In the genomic region with DNA sequence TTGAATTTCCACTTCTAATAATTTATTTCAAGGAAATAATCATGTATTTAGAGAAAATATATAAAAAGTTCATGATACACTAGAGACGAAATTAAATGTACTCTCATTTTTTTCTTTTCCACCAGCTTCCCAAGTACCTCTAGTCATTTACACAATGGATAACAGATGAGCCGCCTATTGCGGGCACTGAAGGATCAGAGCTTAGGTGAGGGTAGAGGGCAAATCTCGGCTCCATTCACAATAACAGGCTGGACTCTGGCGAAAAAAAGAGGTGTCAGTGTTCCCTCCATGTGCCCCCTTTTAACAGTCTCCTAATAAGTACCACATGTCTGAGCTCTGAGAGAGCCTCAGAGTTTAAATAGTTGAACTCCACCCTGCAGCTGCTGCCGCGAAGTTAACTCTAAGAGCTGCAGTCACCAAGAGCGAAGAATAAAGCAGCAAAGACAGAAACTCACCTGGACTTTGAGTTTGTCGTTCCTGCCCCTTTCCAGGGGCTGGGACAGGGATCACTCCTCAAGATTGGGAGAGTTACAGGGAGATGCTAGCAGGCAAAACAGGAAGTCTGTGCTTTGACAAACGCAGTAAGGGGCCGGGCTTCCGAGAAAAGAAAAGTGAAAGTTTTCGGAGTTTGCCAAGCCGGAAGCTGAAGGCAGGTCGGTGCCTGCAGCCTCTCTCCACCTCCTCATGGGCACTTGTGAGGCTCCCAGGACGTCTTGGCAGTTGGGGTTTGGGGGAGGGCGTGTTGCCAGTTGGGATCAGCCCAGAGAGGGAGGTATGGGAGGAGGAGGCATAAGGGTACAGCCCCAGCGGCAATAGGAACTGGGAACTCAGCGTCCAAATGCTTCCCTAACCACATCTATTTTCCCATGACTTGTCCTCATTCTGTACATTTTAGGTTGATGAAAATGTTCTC, we compare ENCODE assay signal across 8 cellular contexts. TPM values are rescaled to one million over a fixed set of nuclear protein-coding genes. Genes with fewer than 3 reads are reported as not detected.
DNase-seq lines count a peak whose midpoint lies in the region; TF ChIP-seq lines count a peak whose summit lies in the region.

A gene (minus strand): TSS at position 566 of the 913 bp plus-strand sequence. CDS start 3,057 bp downstream, outside the sequence.

- no peaks in the 10 kb centered on the region for H3K4me1 ChIP-seq in HEK293 (ENCODE audit: control insufficient read depth, insufficient read depth, low read length)

- peak within 1 kb of the TSS; percentile 77 for H3K4me3 ChIP-seq in GM08714 (ENCODE audit: low read length)
- H3K4me3 ChIP-seq in HEK293 (ENCODE audit: low read depth, low read length), result peak within 1 kb of the TSS; percentile 50

- CTCF ChIA-PET in HEK293 (lab: Yijun Ruan, JAX), result interaction anchor here (0.6 kb wide), 1 partner anchor 189 kb away, joined by 3 read pairs; no protein-coding TSS in a partner anchor

- TF ChIP-seq CTCF in HEK293 (tag by site-specific recombination; IDR thresholded peaks at IDR 0.05) (peak; percentile 14; the same call in 1 of the 2 replicates), chondrocyte (IDR thresholded peaks at IDR 0.05) (peak; percentile 9)

- H3K4me3 Mint-ChIP-seq in chondrocyte (ENCODE audit: unreplicated experiment), result peak within 1 kb of the TSS; percentile 90

- peaks cover 30% of the 10 kb centered on the region for H3K4me1 Mint-ChIP-seq in chondrocyte (ENCODE audit: low read depth)

- POLR2A ChIA-PET in HEK293 (lab: Yijun Ruan, JAX), result no interaction called here

- peaks cover 0 to 18% of the 10 kb centered on the region in 2 experiments; a peak in 1 of 3 replicates for H3K36me3 ChIP-seq in HEK293 (ENCODE audit: control insufficient read depth in 2 of 2, insufficient read depth in 1 of 2, low read length in 2 of 2)

- no peaks in the 10 kb centered on the region for H3K27me3 Mint-ChIP-seq in chondrocyte (ENCODE audit: low read depth)

- H3K9me3 Mint-ChIP-seq in chondrocyte (ENCODE audit: low read depth), result no peaks in the 10 kb centered on the region

- H3K9me3 ChIP-seq in HEK293 (ENCODE audit: control insufficient read depth, insufficient read depth, low read depth, low read length), result no peaks in the 10 kb centered on the region

- H3K27ac ChIP-seq in HEK293 (ENCODE audit: extremely low read depth, low read depth, low read length), result peak within 1 kb of the TSS; percentile 26; the same call in 1 of the 2 replicates

- peaks cover 5% of the 10 kb centered on the region for H3K36me3 Mint-ChIP-seq in chondrocyte (ENCODE audit: low read depth)

- H3K27ac Mint-ChIP-seq in chondrocyte (ENCODE audit: unreplicated experiment), result peak within 1 kb of the TSS; percentile 96

- DNase-seq in MV-4-11 (lab: John Stamatoyannopoulos, UW), result peak; percentile 87
- DNase-seq in activated CD4-positive, CD25-positive, alpha-beta regulatory T cell treated with anti-CD3 and anti-CD28 coated beads, Interleukin-2, amount 50 U/mL, for 72 hours, result peak; percentile 69
- no peak for DNase-seq in chondrocyte (ENCODE audit: low spot score)
- DNase-seq in kidney tubule cell (ENCODE audit: low spot score), result peak; percentile 92
- peak; percentile 32 to 64 (median 54) for DNase-seq in stimulated activated CD4-positive, alpha-beta T cell treated with anti-CD3 and anti-CD28 coated beads, Interleukin-1b, Interleukin-23, amount 100 ng/mL, for 24 hours (ENCODE audit: low read depth in 4 of 4, low spot score in 1 of 4)
- DNase-seq in NCI-H446 (lab: John Stamatoyannopoulos, UW), result no peak

TF ChIP-seq in HEK293, 187 proteins besides CTCF, POLR2A, EP300 and RAD21 (continues in another document):
- TF ChIP-seq ZBTB20 (tag by site-specific recombination; IDR thresholded peaks at IDR 0.05), result peak; percentile 63; the same call in 1 of the 2 replicates
- TF ChIP-seq ZXDB (tag by site-specific recombination; IDR thresholded peaks at IDR 0.05), result 0 out of 2 replicates have a peak, but pooled peaks have one; percentile 33
- peak; percentile 52; the same call in 1 of the 2 replicates for TF ChIP-seq TRIM28 (IDR thresholded peaks at IDR 0.05; ENCODE audit: borderline replicate concordance, low read length)
- TF ChIP-seq, protein P1, sequence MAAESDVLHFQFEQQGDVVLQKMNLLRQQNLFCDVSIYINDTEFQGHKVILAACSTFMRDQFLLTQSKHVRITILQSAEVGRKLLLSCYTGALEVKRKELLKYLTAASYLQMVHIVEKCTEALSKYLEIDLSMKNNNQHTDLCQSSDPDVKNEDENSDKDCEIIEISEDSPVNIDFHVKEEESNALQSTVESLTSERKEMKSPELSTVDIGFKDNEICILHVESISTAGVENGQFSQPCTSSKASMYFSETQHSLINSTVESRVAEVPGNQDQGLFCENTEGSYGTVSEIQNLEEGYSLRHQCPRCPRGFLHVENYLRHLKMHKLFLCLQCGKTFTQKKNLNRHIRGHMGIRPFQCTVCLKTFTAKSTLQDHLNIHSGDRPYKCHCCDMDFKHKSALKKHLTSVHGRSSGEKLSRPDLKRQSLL (tag by site-specific recombination; IDR thresholded peaks at IDR 0.05), result no peak
- no peak for TF ChIP-seq ZNF23 (tag by site-specific recombination; IDR thresholded peaks at IDR 0.05; ENCODE audit: borderline replicate concordance)
- TF ChIP-seq ZBTB8A (tag by site-specific recombination; IDR thresholded peaks at IDR 0.05), result peak; percentile 45; the same call in 1 of the 2 replicates
- peak; percentile 34; the same call in 1 of the 2 replicates for TF ChIP-seq GLIS1 (tag by site-specific recombination; IDR thresholded peaks at IDR 0.05)
- TF ChIP-seq, protein P2, sequence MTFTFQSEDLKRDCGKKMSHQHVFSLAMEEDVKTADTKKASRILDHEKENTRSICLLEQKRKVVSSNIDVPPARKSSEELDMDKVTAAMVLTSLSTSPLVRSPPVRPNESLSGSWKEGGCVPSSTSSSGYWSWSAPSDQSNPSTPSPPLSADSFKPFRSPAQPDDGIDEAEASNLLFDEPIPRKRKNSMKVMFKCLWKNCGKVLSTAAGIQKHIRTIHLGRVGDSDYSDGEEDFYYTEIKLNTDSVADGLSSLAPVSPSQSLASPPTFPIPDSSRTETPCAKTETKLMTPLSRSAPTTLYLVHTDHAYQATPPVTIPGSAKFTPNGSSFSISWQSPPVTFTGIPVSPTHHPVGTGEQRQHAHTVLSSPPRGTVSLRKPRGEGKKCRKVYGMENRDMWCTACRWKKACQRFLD (tag by site-specific recombination; IDR thresholded peaks at IDR 0.05), result no peak
- TF ChIP-seq ZNF768 (tag by site-specific recombination; IDR thresholded peaks at IDR 0.05), result no peak
- peak; percentile 72 for TF ChIP-seq SP3 (tag by site-specific recombination; IDR thresholded peaks at IDR 0.05)
- TF ChIP-seq, protein P3, sequence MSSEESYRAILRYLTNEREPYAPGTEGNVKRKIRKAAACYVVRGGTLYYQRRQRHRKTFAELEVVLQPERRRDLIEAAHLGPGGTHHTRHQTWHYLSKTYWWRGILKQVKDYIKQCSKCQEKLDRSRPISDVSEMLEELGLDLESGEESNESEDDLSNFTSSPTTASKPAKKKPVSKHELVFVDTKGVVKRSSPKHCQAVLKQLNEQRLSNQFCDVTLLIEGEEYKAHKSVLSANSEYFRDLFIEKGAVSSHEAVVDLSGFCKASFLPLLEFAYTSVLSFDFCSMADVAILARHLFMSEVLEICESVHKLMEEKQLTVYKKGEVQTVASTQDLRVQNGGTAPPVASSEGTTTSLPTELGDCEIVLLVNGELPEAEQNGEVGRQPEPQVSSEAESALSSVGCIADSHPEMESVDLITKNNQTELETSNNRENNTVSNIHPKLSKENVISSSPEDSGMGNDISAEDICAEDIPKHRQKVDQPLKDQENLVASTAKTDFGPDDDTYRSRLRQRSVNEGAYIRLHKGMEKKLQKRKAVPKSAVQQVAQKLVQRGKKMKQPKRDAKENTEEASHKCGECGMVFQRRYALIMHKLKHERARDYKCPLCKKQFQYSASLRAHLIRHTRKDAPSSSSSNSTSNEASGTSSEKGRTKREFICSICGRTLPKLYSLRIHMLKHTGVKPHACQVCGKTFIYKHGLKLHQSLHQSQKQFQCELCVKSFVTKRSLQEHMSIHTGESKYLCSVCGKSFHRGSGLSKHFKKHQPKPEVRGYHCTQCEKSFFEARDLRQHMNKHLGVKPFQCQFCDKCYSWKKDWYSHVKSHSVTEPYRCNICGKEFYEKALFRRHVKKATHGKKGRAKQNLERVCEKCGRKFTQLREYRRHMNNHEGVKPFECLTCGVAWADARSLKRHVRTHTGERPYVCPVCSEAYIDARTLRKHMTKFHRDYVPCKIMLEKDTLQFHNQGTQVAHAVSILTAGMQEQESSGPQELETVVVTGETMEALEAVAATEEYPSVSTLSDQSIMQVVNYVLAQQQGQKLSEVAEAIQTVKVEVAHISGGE (tag by site-specific recombination; conservative IDR thresholded peaks at IDR 0.05; ENCODE audit: low read depth), result peak; percentile 61
- TF ChIP-seq SP2 (tag by site-specific recombination; IDR thresholded peaks at IDR 0.05), result peak; percentile 54

RNA-seq across cellular contexts. Expression of the gene that starts here (rescaled TPM):
- 11.3 to 13.9 TPM (median 12.9 TPM) in 3 replicates for total RNA-seq in chondrocyte

Comparison
In these comparisons a context has a peak if more than half of its experiments do, and no peak if none do; other contexts are left out.
1. DNase-seq: peak in MV-4-11 (single experiment), activated CD4-positive, CD25-positive, alpha-beta regulatory T cell treated with anti-CD3 and anti-CD28 coated beads, Interleukin-2, amount 50 U/mL, for 72 hours (single experiment), kidney tubule cell (single experiment) and stimulated activated CD4-positive, alpha-beta T cell treated with anti-CD3 and anti-CD28 coated beads, Interleukin-1b, Interleukin-23, amount 100 ng/mL, for 24 hours (4 of 4); none in chondrocyte (single experiment) and NCI-H446 (0 of 2).